Comparison of ENCODE assay signal across 1 cellular context in genomic region chr12:103805961-103806360, GRCh38.
TF ChIP-seq lines count a peak whose summit lies in the region.

No MANE protein-coding gene starts in this region.

TF ChIP-seq in A549, 52 proteins besides CTCF, POLR2A, EP300 and RAD21 (continued from another document):
- no peak for TF ChIP-seq POLR2AphosphoS2 (conservative IDR thresholded peaks at IDR 0.05; ENCODE audit: low read length)
- TF ChIP-seq CHD2 (IDR thresholded peaks at IDR 0.05; ENCODE audit: low read length, partially characterized antibody) = no peak
